ENCODE assay signal across 25 cellular contexts in the genomic region with DNA sequence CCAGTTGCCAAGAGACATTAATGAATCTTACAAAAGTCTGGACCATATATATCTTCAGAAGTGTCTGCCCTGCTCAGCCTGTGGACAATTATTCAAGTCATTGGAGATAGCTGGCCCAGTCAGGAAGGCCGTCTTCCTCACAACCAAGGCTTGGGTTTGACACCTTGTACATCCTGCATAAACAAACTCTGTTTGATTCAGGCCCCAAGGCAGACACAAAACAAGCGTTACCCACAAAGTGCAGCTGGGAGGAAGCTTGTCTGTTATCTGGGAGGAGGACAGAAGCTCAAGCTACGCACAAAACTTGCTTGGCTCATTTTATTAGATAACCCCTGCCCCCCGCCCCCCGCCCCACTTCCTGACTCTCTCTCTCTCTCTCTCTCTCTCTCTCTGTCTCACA.
"Had no signal": no experiment of that assay in that cellular context is flagged by ENCODE, and none has a peak within 500 bp of the region (broad histone marks: within the 10 kb centered on the region; RNA-seq: fewer than 3 reads in every experiment).

No MANE protein-coding gene starts in this region.

- DNase-seq: activated CD4-positive, alpha-beta T cell treated with anti-CD3 and anti-CD28 coated beads for 1 hour; activated CD4-positive, alpha-beta T cell treated with anti-CD3 and anti-CD28 coated beads, Interleukin-2, amount 50 U/mL, for 1 hour; activated CD8-positive, alpha-beta T cell treated with anti-CD3 and anti-CD28 coated beads, Interleukin-2, amount 10 ng/mL, durations not matched to agents 7 days and 5 days; aorta; effector CD4-positive, alpha-beta T cell; gastrocnemius medialis; hypothalamus; lower lobe of right lung; midbrain; nephron progenitor cell; pancreas; right lobe of liver; stimulated activated CD4-positive, alpha-beta T cell treated with anti-CD3 and anti-CD28 coated beads, Interleukin-2, amount 100 ng/mL, for 24 hours; stimulated activated naive CD8-positive, alpha-beta T cell treated with anti-CD3 and anti-CD28 coated beads, Interleukin-15, amount 100 ng/mL, for 72 hours; SW 1271; T-helper 17 cell; tibial artery had no signal

- ATAC-seq: activated CD8-positive, alpha-beta T cell treated with anti-CD3 and anti-CD28 coated beads, Interleukin-2, amount 10 ng/mL, durations not matched to agents 7 days and 5 days; activated naive CD4-positive, alpha-beta T cell treated with anti-CD3 and anti-CD28 coated beads, Interleukin-2, amount 50 U/mL, for 72 hours; esophagus mucosa; gastrocnemius medialis; left lobe of liver; lower lobe of right lung; pancreas; stimulated activated effector memory CD8-positive, alpha-beta T cell treated with anti-CD3 and anti-CD28 coated beads, Interleukin-12 subunit alpha, Interleukin-12 subunit beta, amount 100 ng/mL, for 72 hours; stimulated activated naive CD8-positive, alpha-beta T cell treated with anti-CD3 and anti-CD28 coated beads, Interleukin-15, amount 100 ng/mL, for 72 hours; T-helper 17 cell had no signal

- H3K27me3 ChIP-seq: gastrocnemius medialis, pancreas, right lobe of liver, tibial artery had no signal

- H3K27ac ChIP-seq: gastrocnemius medialis, lower lobe of right lung, pancreas, right lobe of liver, skin epidermis, tibial artery had no signal

- H3K9me3 Mint-ChIP-seq: activated naive CD4-positive, alpha-beta T cell treated with anti-CD3 and anti-CD28 coated beads, Interleukin-2, amount 50 U/mL, for 72 hours; activated T-helper 1 cell treated with anti-CD3 and anti-CD28 coated beads, Interleukin-12 subunit alpha, Interleukin-12 subunit beta, Interleukin-2, Interleukin-4 antibody, amounts not matched to agents 30 ng/mL and 10 ng/mL and 1 ng/mL, durations not matched to agents 14 hours and 24 hours and 36 hours; brain; dendritic cell treated with granulocyte-macrophage colony-stimulating factor and Interleukin-4, amounts not matched to agents 40 ng/mL and 50 ng/mL, for 4 days; nephron progenitor cell; stimulated activated effector memory CD8-positive, alpha-beta T cell treated with anti-CD3 and anti-CD28 coated beads, Interleukin-12 subunit alpha, Interleukin-12 subunit beta, amount 100 ng/mL, for 72 hours; stimulated activated naive CD8-positive, alpha-beta T cell treated with anti-CD3 and anti-CD28 coated beads, Interleukin-15, amount 100 ng/mL, for 72 hours had no signal

- H3K36me3 ChIP-seq: gastrocnemius medialis, lower lobe of right lung, pancreas, right lobe of liver, tibial artery had no signal

- H3K9me3 ChIP-seq: gastrocnemius medialis, lower lobe of right lung, pancreas, right lobe of liver, tibial artery had no signal

- H3K4me1 Mint-ChIP-seq: stimulated activated effector memory CD8-positive, alpha-beta T cell treated with anti-CD3 and anti-CD28 coated beads, Interleukin-12 subunit alpha, Interleukin-12 subunit beta, amount 100 ng/mL, for 72 hours; stimulated activated naive CD8-positive, alpha-beta T cell treated with anti-CD3 and anti-CD28 coated beads, Interleukin-15, amount 100 ng/mL, for 72 hours; T-helper 17 cell had no signal

- H3K4me1 ChIP-seq: gastrocnemius medialis, lower lobe of right lung, pancreas, right lobe of liver, tibial artery had no signal

- H3K4me3 Mint-ChIP-seq: activated CD8-positive, alpha-beta T cell treated with anti-CD3 and anti-CD28 coated beads, Interleukin-2, amount 10 ng/mL, durations not matched to agents 7 days and 5 days; activated T-helper 1 cell treated with anti-CD3 and anti-CD28 coated beads, Interleukin-12 subunit alpha, Interleukin-12 subunit beta, Interleukin-2, Interleukin-4 antibody, amounts not matched to agents 30 ng/mL and 10 ng/mL and 1 ng/mL, durations not matched to agents 14 hours and 24 hours and 36 hours; brain; dendritic cell treated with granulocyte-macrophage colony-stimulating factor and Interleukin-4, amounts not matched to agents 40 ng/mL and 50 ng/mL, for 4 days; nephron progenitor cell; stimulated activated effector memory CD8-positive, alpha-beta T cell treated with anti-CD3 and anti-CD28 coated beads, Interleukin-12 subunit alpha, Interleukin-12 subunit beta, amount 100 ng/mL, for 72 hours; stimulated activated naive CD8-positive, alpha-beta T cell treated with anti-CD3 and anti-CD28 coated beads, Interleukin-15, amount 100 ng/mL, for 72 hours; T-helper 17 cell had no signal

- H3K4me3 ChIP-seq: gastrocnemius medialis, lower lobe of right lung, pancreas, right lobe of liver, skin epidermis, tibial artery had no signal

- H3K36me3 Mint-ChIP-seq: activated naive CD4-positive, alpha-beta T cell treated with anti-CD3 and anti-CD28 coated beads, Interleukin-2, amount 50 U/mL, for 72 hours; brain; stimulated activated effector memory CD8-positive, alpha-beta T cell treated with anti-CD3 and anti-CD28 coated beads, Interleukin-12 subunit alpha, Interleukin-12 subunit beta, amount 100 ng/mL, for 72 hours had no signal

- H3K27me3 Mint-ChIP-seq: dendritic cell treated with granulocyte-macrophage colony-stimulating factor and Interleukin-4, amounts not matched to agents 40 ng/mL and 50 ng/mL, for 4 days; stimulated activated naive CD8-positive, alpha-beta T cell treated with anti-CD3 and anti-CD28 coated beads, Interleukin-15, amount 100 ng/mL, for 72 hours; T-helper 17 cell had no signal

- H3K27ac Mint-ChIP-seq: activated CD8-positive, alpha-beta T cell treated with anti-CD3 and anti-CD28 coated beads, Interleukin-2, amount 10 ng/mL, durations not matched to agents 7 days and 5 days; activated T-helper 1 cell treated with anti-CD3 and anti-CD28 coated beads, Interleukin-12 subunit alpha, Interleukin-12 subunit beta, Interleukin-2, Interleukin-4 antibody, amounts not matched to agents 30 ng/mL and 10 ng/mL and 1 ng/mL, durations not matched to agents 14 hours and 24 hours and 36 hours; brain; dendritic cell treated with granulocyte-macrophage colony-stimulating factor and Interleukin-4, amounts not matched to agents 40 ng/mL and 50 ng/mL, for 4 days; nephron progenitor cell; stimulated activated effector memory CD8-positive, alpha-beta T cell treated with anti-CD3 and anti-CD28 coated beads, Interleukin-12 subunit alpha, Interleukin-12 subunit beta, amount 100 ng/mL, for 72 hours; stimulated activated naive CD8-positive, alpha-beta T cell treated with anti-CD3 and anti-CD28 coated beads, Interleukin-15, amount 100 ng/mL, for 72 hours; T-helper 17 cell had no signal
